12 cellular contexts compared by ENCODE assay signal in the genomic region with DNA sequence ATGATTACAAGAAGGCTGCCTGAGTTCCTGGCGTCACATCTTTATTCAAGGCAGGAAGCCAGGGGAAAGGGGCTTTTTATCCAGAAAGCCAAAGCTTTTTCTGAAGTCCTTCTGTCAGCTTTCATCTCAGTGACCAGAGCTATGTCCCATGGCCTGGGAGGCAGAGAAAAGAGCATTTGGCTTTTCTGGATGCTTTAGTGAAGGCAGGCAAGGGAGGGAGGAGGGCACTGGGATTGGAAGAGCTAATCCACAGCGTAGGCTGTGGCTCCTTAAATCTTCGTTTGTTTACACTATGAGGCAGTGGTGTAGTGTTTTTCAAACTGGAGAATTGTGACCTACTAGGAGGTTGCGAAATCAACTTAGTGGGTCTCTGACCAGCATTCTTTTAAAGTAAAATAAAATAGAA. TPM values are rescaled to one million over a fixed set of nuclear protein-coding genes. Genes with fewer than 3 reads are reported as not detected.
DNase-seq lines count a peak whose midpoint lies in the region; ATAC-seq and TF ChIP-seq lines count a peak whose summit lies in the region.
"Had no signal": no experiment of that assay in that cellular context is flagged by ENCODE, and none has a peak within 500 bp of the region (broad histone marks: within the 10 kb centered on the region; RNA-seq: fewer than 3 reads in every experiment).

No MANE protein-coding gene starts in this region.

- peaks cover 6% of the 10 kb centered on the region for H3K27me3 Mint-ChIP-seq in endodermal cell (ENCODE audit: insufficient read depth)
- H3K27me3 Mint-ChIP-seq: activated naive CD8-positive, alpha-beta T cell treated with anti-CD3 and anti-CD28 coated beads for 36 hours had no signal

- peaks cover 14% of the 10 kb centered on the region for H3K9me3 Mint-ChIP-seq in endodermal cell

- peaks cover 73% of the 10 kb centered on the region for H3K4me1 Mint-ChIP-seq in endodermal cell

- H3K4me3 ChIP-seq in adipocyte (ENCODE audit: low read length) (peak overlapping the region; percentile 9), heart right ventricle (no peak overlapping the region), sigmoid colon (no peak overlapping the region), endodermal cell (ENCODE audit: low read length) (no peak overlapping the region)

- H3K9ac ChIP-seq in adipocyte (ENCODE audit: low read length) (no peak overlapping the region), endodermal cell (ENCODE audit: extremely low read depth, low read length, poor library complexity, severe bottlenecking) (no peak overlapping the region)

- H3K4me1 ChIP-seq in adipocyte (ENCODE audit: control insufficient read depth, insufficient read depth, low read length) (peaks cover 56% of the 10 kb centered on the region), heart right ventricle (peaks cover 0 to 37% (median 9%) of the 10 kb centered on the region in 9 donors), sigmoid colon (peaks cover 0 to 38% (median 30%) of the 10 kb centered on the region in 4 donors), endodermal cell (ENCODE audit: control insufficient read depth, insufficient read depth, low read length) (peaks cover 34% of the 10 kb centered on the region)

- DNase-seq in ELF-1 (ENCODE audit: low read depth, low spot score) (peak; percentile 41), adipocyte (ENCODE audit: low read depth) (peak; percentile 94), heart right ventricle (no peak), sigmoid colon (no peak), kidney tubule cell (ENCODE audit: low spot score) (no peak), endodermal cell (no peak), NCI-H1092 (lab: John Stamatoyannopoulos, UW) (no peak)
- DNase-seq: activated naive CD8-positive, alpha-beta T cell treated with anti-CD3 and anti-CD28 coated beads for 36 hours; Calu3; heart left ventricle had no signal

- H3K36me3 ChIP-seq in adipocyte (ENCODE audit: control insufficient read depth, insufficient read depth, low read length, severe bottlenecking) (no peaks in the 10 kb centered on the region), heart right ventricle (no peaks in the 10 kb centered on the region), sigmoid colon (no peaks in the 10 kb centered on the region), endodermal cell (ENCODE audit: control insufficient read depth, insufficient read depth, low read length) (no peaks in the 10 kb centered on the region)
- H3K36me3 ChIP-seq: heart left ventricle, neutrophil had no signal

- H3K4me3 Mint-ChIP-seq in endodermal cell = no peak overlapping the region
- H3K4me3 Mint-ChIP-seq: activated naive CD8-positive, alpha-beta T cell treated with anti-CD3 and anti-CD28 coated beads for 36 hours had no signal

- intact Hi-C loops in heart right ventricle (cut with DNase I) (no loop called here), sigmoid colon (cut with DNase I) (no loop called here)

- TF ChIP-seq CTCF in heart right ventricle (IDR thresholded peaks at IDR 0.05) (no peak), sigmoid colon (IDR thresholded peaks at IDR 0.05) (no peak), endodermal cell (conservative IDR thresholded peaks at IDR 0.05) (no peak)

- TF ChIP-seq EP300 in sigmoid colon (IDR thresholded peaks at IDR 0.05) = no peak

- H3K9me3 ChIP-seq in adipocyte (ENCODE audit: control insufficient read depth, low read length) (peaks cover 13% of the 10 kb centered on the region), heart right ventricle (peaks cover 0 to 9% (median 0%) of the 10 kb centered on the region in 11 donors), sigmoid colon (peaks cover 0 to 5% (median 0%) of the 10 kb centered on the region in 4 donors), endodermal cell (ENCODE audit: control insufficient read depth, low read length) (peaks cover 18% of the 10 kb centered on the region)
- H3K9me3 ChIP-seq: heart left ventricle, neutrophil had no signal

- H3K27me3 ChIP-seq in adipocyte (replicated peaks; ENCODE audit: control insufficient read depth, insufficient read depth, low read length) (no peaks in the 10 kb centered on the region), heart right ventricle (peaks cover 0 to 24% (median 0%) of the 10 kb centered on the region in 7 donors), sigmoid colon (no peaks in the 10 kb centered on the region), endodermal cell (ENCODE audit: control insufficient read depth, insufficient read depth, low read length, poor library complexity, severe bottlenecking) (no peaks in the 10 kb centered on the region)

- 67 to 73% methylated on average over 4 of the region's 4 CpGs for WGBS in heart right ventricle, 2 donors
- 61 to 64% methylated on average over 4 of the region's 4 CpGs for WGBS in sigmoid colon, 2 donors
- WGBS in endodermal cell (ENCODE audit: insufficient coverage in 1 of 2, insufficient read length in 1 of 2), 2 experiments = 64 to 67% methylated on average over 4 of the region's 4 CpGs

- H3K36me3 Mint-ChIP-seq in endodermal cell (ENCODE audit: low read depth) = peaks cover 4% of the 10 kb centered on the region
- H3K36me3 Mint-ChIP-seq: activated naive CD8-positive, alpha-beta T cell treated with anti-CD3 and anti-CD28 coated beads for 36 hours had no signal

- H3K27ac ChIP-seq in heart right ventricle = peak overlapping the region in 6 of 10 donors; percentile 11 to 70 (median 42)
- H3K27ac ChIP-seq in sigmoid colon = peak overlapping the region; percentile 58 to 69 (median 65)
- no peak overlapping the region for H3K27ac ChIP-seq in endodermal cell (ENCODE audit: low read depth, low read length)
- H3K27ac ChIP-seq: neutrophil had no signal

- no peak overlapping the region for H3K27ac Mint-ChIP-seq in endodermal cell
- H3K27ac Mint-ChIP-seq: activated naive CD8-positive, alpha-beta T cell treated with anti-CD3 and anti-CD28 coated beads for 36 hours had no signal

- peak in 3 of 8 donors; percentile 11 to 49 (median 17) for ATAC-seq in heart right ventricle
- no peak for ATAC-seq in GM21717 (IDR thresholded peaks at IDR 0.05; ENCODE audit: unreplicated experiment)

- TF ChIP-seq POLR2A in sigmoid colon (IDR thresholded peaks at IDR 0.05) = no peak

RNA-seq across cellular contexts. Expression of a gene that starts 14.3 kb away (rescaled TPM):
- under 1 TPM in 2 of 10 donors, not detected in 8; 0.15 to 0.72 TPM for total RNA-seq in heart right ventricle
- polyA plus RNA-seq in heart right ventricle = under 1 TPM; 0.07 to 0.29 TPM
- total RNA-seq in sigmoid colon = 1 to 10 TPM in 2 of 4 donors, not detected in 2; 1.4 to 1.8 TPM
- under 1 TPM in 2 of 3 donors, not detected in 1; 0.17 to 0.60 TPM for polyA plus RNA-seq in sigmoid colon
- total RNA-seq in endodermal cell = 1 to 10 TPM; 2.3 to 4.4 TPM
- polyA plus RNA-seq in endodermal cell (2013, experiment 1 of 2) = 0.61 TPM
- not detected for polyA plus RNA-seq in endodermal cell (2013, experiment 2 of 2)
- total RNA-seq: Calu3 had no signal

RNA-seq across cellular contexts. Expression of a gene that starts 15.8 kb away (rescaled TPM):
- total RNA-seq in heart right ventricle (under 1 TPM in 7 of 10 donors, not detected in 3; 0.15 to 0.52 (median 0.33) TPM), sigmoid colon (10 to 100 TPM; 14.4 to 23.8 (median 16.9) TPM), endodermal cell (10 to 100 TPM; 83.3 to 94.2 TPM)
- polyA plus RNA-seq in heart right ventricle (under 1 TPM; 0.17 to 0.22 TPM), sigmoid colon (1 to 10 TPM in 2 of 3 donors, under 1 TPM in 1; 0.46 to 4.2 (median 2.1) TPM)
- 19.3 TPM for polyA plus RNA-seq in endodermal cell (2013, experiment 1 of 2)
- 21.2 TPM for polyA plus RNA-seq in endodermal cell (2013, experiment 2 of 2)
- total RNA-seq: activated naive CD8-positive, alpha-beta T cell treated with anti-CD3 and anti-CD28 coated beads for 36 hours; Calu3 had no signal
- polyA plus RNA-seq: heart left ventricle had no signal

Comparison
In these comparisons a context has a peak if more than half of its experiments do, and no peak if none do; other contexts are left out.
1. DNase-seq: peak in ELF-1 (single experiment) and adipocyte (single experiment); none in heart right ventricle (0 of 2), sigmoid colon (single experiment), kidney tubule cell (single experiment), endodermal cell (single experiment) and NCI-H1092 (single experiment).
2. RNA of a gene that starts 15.8 kb away (total RNA-seq): 83.3 to 94.2 TPM in endodermal cell and 14.4 to 23.8 TPM in sigmoid colon; 0.15 to 0.52 TPM in heart right ventricle; every median in the first group is over 10 times any median in the second.